ENCODE assay signal across 18 cellular contexts in the genomic region with DNA sequence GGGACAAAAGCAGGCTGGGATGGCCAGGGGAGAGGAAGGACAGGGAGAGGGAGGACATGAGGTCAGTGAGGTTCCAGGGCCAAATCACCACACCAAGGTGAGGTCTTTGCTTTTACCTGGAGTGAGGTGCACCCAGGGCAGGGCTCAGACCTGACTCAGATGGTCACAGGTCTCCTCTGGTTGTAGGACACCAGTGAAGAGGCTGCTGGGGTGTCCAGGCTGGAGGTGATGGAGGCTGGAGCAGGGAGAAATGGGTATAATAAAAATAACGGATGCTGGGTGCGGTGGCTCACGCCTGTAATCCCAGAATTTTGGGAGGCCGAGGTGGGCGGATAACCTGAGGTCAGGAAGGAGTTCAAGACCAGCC. TPM values are rescaled to one million over a fixed set of nuclear protein-coding genes. Genes with fewer than 3 reads are reported as not detected.
DNase-seq lines count a peak whose midpoint lies in the region; ATAC-seq, FAIRE-seq and TF ChIP-seq lines count a peak whose summit lies in the region.
"Had no signal": no experiment of that assay in that cellular context is flagged by ENCODE, and none has a peak within 500 bp of the region (broad histone marks: within the 10 kb centered on the region; RNA-seq: fewer than 3 reads in every experiment).

No MANE protein-coding gene starts in this region.

- CTCF ChIA-PET in naive thymus-derived CD4-positive, alpha-beta T cell (lab: Charles Lee): interaction anchor here (1.4 to 8.6 kb wide), 2 partner anchors 36 to 38 kb away, joined by 3 to 138 read pairs; no protein-coding TSS in a partner anchor

- POLR2A ChIA-PET in naive thymus-derived CD4-positive, alpha-beta T cell (lab: Charles Lee): interaction anchor here (0.8 to 3.3 kb wide), 5 partner anchors 22 to 40 kb away, joined by 3 to 16 read pairs (median 5); no protein-coding TSS in a partner anchor

- H3K27ac Mint-ChIP-seq in activated naive CD8-positive, alpha-beta T cell treated with anti-CD3 and anti-CD28 coated beads for 36 hours: peak overlapping the region; percentile 46
- H3K27ac Mint-ChIP-seq in naive thymus-derived CD4-positive, alpha-beta T cell: peak overlapping the region; percentile 11 to 93 (median 75)
- H3K27ac Mint-ChIP-seq: activated CD4-positive, alpha-beta T cell treated with anti-CD3 and anti-CD28 coated beads, Interleukin-2, amount 10 ng/mL, durations not matched to agents 7 days and 5 days; T-helper 2 cell treated with Interferon-gamma antibody and Interleukin-4, amounts not matched to agents 5 μg/mL and 100 μg/mL, for 36 hours had no signal

- WGBS in right cardiac atrium: 98% methylated on average over 5 of the region's 5 CpGs
- WGBS in upper lobe of left lung, 2 donors: 83 to 98% methylated on average over 5 of the region's 5 CpGs
- 88% methylated on average over 5 of the region's 5 CpGs for WGBS in suprapubic skin

- H3K9me3 Mint-ChIP-seq in activated naive CD8-positive, alpha-beta T cell treated with anti-CD3 and anti-CD28 coated beads for 36 hours: no peaks in the 10 kb centered on the region
- H3K9me3 Mint-ChIP-seq in naive thymus-derived CD4-positive, alpha-beta T cell: peaks cover 0 to 3% (median 0%) of the 10 kb centered on the region in 11 donors
- H3K9me3 Mint-ChIP-seq: activated CD4-positive, alpha-beta T cell treated with anti-CD3 and anti-CD28 coated beads, Interleukin-2, amount 10 ng/mL, durations not matched to agents 7 days and 5 days; nephron; T-helper 2 cell treated with Interferon-gamma antibody and Interleukin-4, amounts not matched to agents 5 μg/mL and 100 μg/mL, for 36 hours had no signal

- H3K36me3 ChIP-seq in naive thymus-derived CD4-positive, alpha-beta T cell (ENCODE audit: control insufficient read depth in 2 of 3, insufficient read depth in 3 of 3, low read length in 3 of 3): peaks cover 0 to 66% (median 12%) of the 10 kb centered on the region in 3 experiments
- peaks cover 11 to 53% (median 29%) of the 10 kb centered on the region in 4 donors for H3K36me3 ChIP-seq in upper lobe of left lung
- peaks cover 39% of the 10 kb centered on the region for H3K36me3 ChIP-seq in suprapubic skin

- ATAC-seq in Right ventricle myocardium superior (ENCODE audit: poor library complexity) (no peak), right cardiac atrium (no peak), upper lobe of left lung (ENCODE audit: low FRiP score in 2 of 2) (no peak)
- ATAC-seq in naive thymus-derived CD4-positive, alpha-beta T cell: no peak

- H3K27ac ChIP-seq in right cardiac atrium (ENCODE audit: low read length) (no peak overlapping the region), upper lobe of left lung (peak overlapping the region; percentile 79 to 99 (median 85)), suprapubic skin (no peak overlapping the region)
- peak overlapping the region; percentile 56 for H3K27ac ChIP-seq in naive thymus-derived CD4-positive, alpha-beta T cell (ENCODE audit: low read depth, low read length)

- no peak overlapping the region for H3K4me3 ChIP-seq in right cardiac atrium (ENCODE audit: low read length)
- H3K4me3 ChIP-seq in naive thymus-derived CD4-positive, alpha-beta T cell (ENCODE audit: low read length): no peak overlapping the region
- no peak overlapping the region for H3K4me3 ChIP-seq in upper lobe of left lung
- H3K4me3 ChIP-seq in suprapubic skin: no peak overlapping the region

- no peak for TF ChIP-seq EP300 in upper lobe of left lung (IDR thresholded peaks at IDR 0.05)
- TF ChIP-seq EP300 in suprapubic skin (IDR thresholded peaks at IDR 0.05): no peak

- H3K4me3 Mint-ChIP-seq in activated naive CD8-positive, alpha-beta T cell treated with anti-CD3 and anti-CD28 coated beads for 36 hours: no peak overlapping the region
- peak overlapping the region in 1 of 10 donors; percentile 69 for H3K4me3 Mint-ChIP-seq in naive thymus-derived CD4-positive, alpha-beta T cell
- H3K4me3 Mint-ChIP-seq: activated CD4-positive, alpha-beta T cell treated with anti-CD3 and anti-CD28 coated beads, Interleukin-2, amount 10 ng/mL, durations not matched to agents 7 days and 5 days; nephron; T-helper 2 cell treated with Interferon-gamma antibody and Interleukin-4, amounts not matched to agents 5 μg/mL and 100 μg/mL, for 36 hours had no signal

- no peaks in the 10 kb centered on the region for H3K27me3 Mint-ChIP-seq in activated naive CD8-positive, alpha-beta T cell treated with anti-CD3 and anti-CD28 coated beads for 36 hours
- H3K27me3 Mint-ChIP-seq in naive thymus-derived CD4-positive, alpha-beta T cell: no peaks in the 10 kb centered on the region
- H3K27me3 Mint-ChIP-seq: activated CD4-positive, alpha-beta T cell treated with anti-CD3 and anti-CD28 coated beads, Interleukin-2, amount 10 ng/mL, durations not matched to agents 7 days and 5 days had no signal

- TF ChIP-seq POLR2A in upper lobe of left lung (IDR thresholded peaks at IDR 0.05) (no peak), suprapubic skin (IDR thresholded peaks at IDR 0.05) (no peak)

- no peaks in the 10 kb centered on the region for H3K9me3 ChIP-seq in right cardiac atrium (ENCODE audit: control insufficient read depth, low read length)
- no peaks in the 10 kb centered on the region for H3K9me3 ChIP-seq in naive thymus-derived CD4-positive, alpha-beta T cell (ENCODE audit: control insufficient read depth in 2 of 3, low read length in 3 of 3)
- H3K9me3 ChIP-seq in upper lobe of left lung: no peaks in the 10 kb centered on the region
- H3K9me3 ChIP-seq in suprapubic skin: no peaks in the 10 kb centered on the region

- DNase-seq in Right ventricle myocardium superior (peak; percentile 14), right cardiac atrium (no peak), upper lobe of left lung (no peak), suprapubic skin (ENCODE audit: low spot score in 2 of 2) (no peak), ecto neural progenitor cell (ENCODE audit: low spot score) (no peak), HTR-8/SVneo (ENCODE audit: insufficient read length, low spot score) (no peak)
- DNase-seq in activated naive CD8-positive, alpha-beta T cell treated with anti-CD3 and anti-CD28 coated beads for 36 hours: no peak
- no peak for DNase-seq in naive thymus-derived CD4-positive, alpha-beta T cell
- DNase-seq: activated CD4-positive, alpha-beta T cell treated with anti-CD3 and anti-CD28 coated beads, Interleukin-2, amount 10 ng/mL, durations not matched to agents 7 days and 5 days; activated effector memory CD4-positive, alpha-beta T cell treated with Interleukin-2 at 50 U/mL for 16 hours; DMS79 treated with DMSO at 0.1 percent for 48 hours; hypothalamus; NCI-H2081; NCI-H774 had no signal

- no peak for TF ChIP-seq CTCF in upper lobe of left lung (IDR thresholded peaks at IDR 0.05)
- TF ChIP-seq CTCF in suprapubic skin (IDR thresholded peaks at IDR 0.05): no peak

- intact Hi-C loops in Right ventricle myocardium superior (cut with DNase I): no loop called here
- intact Hi-C loops in right cardiac atrium (cut with DNase I): no loop called here
- intact Hi-C loops in naive thymus-derived CD4-positive, alpha-beta T cell (cut with micrococcal nuclease): loop anchor here in 1 of 2 donors (10.0 kb wide), 1 partner anchor 272 kb away; the partner anchor contains the start of gene ZNF181

- FAIRE-seq in HTR-8/SVneo (lab: Jason Lieb, UNC): no peak
- FAIRE-seq: small intestine had no signal

- peaks cover 44% of the 10 kb centered on the region for H3K36me3 Mint-ChIP-seq in activated naive CD8-positive, alpha-beta T cell treated with anti-CD3 and anti-CD28 coated beads for 36 hours
- peaks cover 4 to 40% (median 23%) of the 10 kb centered on the region in 5 donors for H3K36me3 Mint-ChIP-seq in naive thymus-derived CD4-positive, alpha-beta T cell

- peaks cover 48% of the 10 kb centered on the region for H3K4me1 Mint-ChIP-seq in activated naive CD8-positive, alpha-beta T cell treated with anti-CD3 and anti-CD28 coated beads for 36 hours
- H3K4me1 Mint-ChIP-seq in naive thymus-derived CD4-positive, alpha-beta T cell: peaks cover 39 to 79% (median 66%) of the 10 kb centered on the region in 7 donors

- H3K4me1 ChIP-seq in right cardiac atrium (ENCODE audit: control insufficient read depth, insufficient read depth, low read length) (peaks cover 7% of the 10 kb centered on the region), upper lobe of left lung (peaks cover 67 to 99% (median 88%) of the 10 kb centered on the region in 4 donors), suprapubic skin (peaks cover 21% of the 10 kb centered on the region)
- peaks cover 39 to 40% of the 10 kb centered on the region in 2 donors for H3K4me1 ChIP-seq in naive thymus-derived CD4-positive, alpha-beta T cell (ENCODE audit: control insufficient read depth in 2 of 2, insufficient read depth in 2 of 2, low read length in 2 of 2)

- H3K27me3 ChIP-seq in right cardiac atrium (ENCODE audit: control insufficient read depth, insufficient read depth) (no peaks in the 10 kb centered on the region), upper lobe of left lung (no peaks in the 10 kb centered on the region), suprapubic skin (no peaks in the 10 kb centered on the region)
- H3K27me3 ChIP-seq in naive thymus-derived CD4-positive, alpha-beta T cell (ENCODE audit: control insufficient read depth in 2 of 2, insufficient read depth in 2 of 2, low read length in 2 of 2): no peaks in the 10 kb centered on the region

RNA-seq across cellular contexts. Expression of gene GRAMD1A, which starts 6.9 kb away (rescaled TPM):
- total RNA-seq in Right ventricle myocardium superior: 25.5 TPM
- total RNA-seq in right cardiac atrium: 10 to 100 TPM; 27.9 to 37.4 (median 32.7) TPM
- polyA plus RNA-seq in right cardiac atrium: 32.0 TPM
- 100 to 1,000 TPM; 135 to 140 TPM for total RNA-seq in activated naive CD8-positive, alpha-beta T cell treated with anti-CD3 and anti-CD28 coated beads for 36 hours
- 100 to 1,000 TPM in 4 of 5 experiments, 10 to 100 TPM in 1; 90.1 to 286 (median 253) TPM for total RNA-seq in naive thymus-derived CD4-positive, alpha-beta T cell
- 10 to 100 TPM; 33.6 to 74.9 TPM for polyA plus RNA-seq in naive thymus-derived CD4-positive, alpha-beta T cell
- 100 to 1,000 TPM in 4 of 6 donors, 10 to 100 TPM in 2; 85.1 to 206 (median 119) TPM for total RNA-seq in upper lobe of left lung
- 10 to 100 TPM; 16.3 to 38.7 (median 20.8) TPM for total RNA-seq in suprapubic skin

RNA-seq across cellular contexts. Expression of gene SCN1B, which starts 23.3 kb away (rescaled TPM):
- total RNA-seq in Right ventricle myocardium superior (48.2 TPM), right cardiac atrium (100 to 1,000 TPM in 1 of 4 donors, 10 to 100 TPM in 3; 74.3 to 134 (median 87.1) TPM), upper lobe of left lung (10 to 100 TPM in 1 of 6 donors, 1 to 10 TPM in 5; 2.9 to 13.1 (median 6.9) TPM), suprapubic skin (1 to 10 TPM; 1.4 to 4.3 (median 2.9) TPM)
- polyA plus RNA-seq in right cardiac atrium: 89.1 TPM
- total RNA-seq in activated naive CD8-positive, alpha-beta T cell treated with anti-CD3 and anti-CD28 coated beads for 36 hours: under 1 TPM; 0.45 to 0.98 TPM
- 1 to 10 TPM in 4 of 5 experiments, under 1 TPM in 1; 0.48 to 1.9 (median 1.8) TPM for total RNA-seq in naive thymus-derived CD4-positive, alpha-beta T cell
- polyA plus RNA-seq in naive thymus-derived CD4-positive, alpha-beta T cell: under 1 TPM in 1 of 2 donors, not detected in 1; 0.23 TPM

RNA-seq across cellular contexts. Expression of gene HPN, which starts 34.5 kb away (rescaled TPM):
- total RNA-seq in Right ventricle myocardium superior (5.6 TPM), right cardiac atrium (1 to 10 TPM; 3.9 to 7.0 (median 5.0) TPM), upper lobe of left lung (10 to 100 TPM; 15.9 to 54.5 (median 41.1) TPM), suprapubic skin (1 to 10 TPM in 1 of 4 donors, under 1 TPM in 2, not detected in 1; 0.26 to 1.7 (median 0.56) TPM)
- 1.5 TPM for polyA plus RNA-seq in right cardiac atrium
- total RNA-seq in activated naive CD8-positive, alpha-beta T cell treated with anti-CD3 and anti-CD28 coated beads for 36 hours: under 1 TPM in 1 of 2 experiments, not detected in 1; 0.31 TPM
- not detected for total RNA-seq in naive thymus-derived CD4-positive, alpha-beta T cell
- polyA plus RNA-seq in naive thymus-derived CD4-positive, alpha-beta T cell: not detected
- total RNA-seq: activated CD4-positive, alpha-beta T cell treated with anti-CD3 and anti-CD28 coated beads, Interleukin-2, amount 10 ng/mL, durations not matched to agents 7 days and 5 days; esophagus mucosa had no signal

RNA-seq across cellular contexts. Expression of gene ZNF792, which starts 43.0 kb away (rescaled TPM):
- total RNA-seq in Right ventricle myocardium superior (3.3 TPM), right cardiac atrium (1 to 10 TPM; 3.3 to 5.1 (median 4.3) TPM), upper lobe of left lung (10 to 100 TPM in 3 of 6 donors, 1 to 10 TPM in 3; 8.3 to 14.5 (median 9.8) TPM), suprapubic skin (1 to 10 TPM; 2.5 to 6.5 (median 3.7) TPM)
- 1.1 TPM for polyA plus RNA-seq in right cardiac atrium
- 1 to 10 TPM; 3.4 to 4.6 TPM for total RNA-seq in activated naive CD8-positive, alpha-beta T cell treated with anti-CD3 and anti-CD28 coated beads for 36 hours
- 10 to 100 TPM; 11.0 to 33.9 (median 14.7) TPM for total RNA-seq in naive thymus-derived CD4-positive, alpha-beta T cell
- 10 to 100 TPM; 18.3 to 23.5 TPM for polyA plus RNA-seq in naive thymus-derived CD4-positive, alpha-beta T cell

Comparison
In these comparisons a context has a peak if more than half of its experiments do, and no peak if none do; other contexts are left out.
1. H3K27ac ChIP-seq: peak in naive thymus-derived CD4-positive, alpha-beta T cell (single experiment) and upper lobe of left lung (4 of 4); none in right cardiac atrium (single experiment) and suprapubic skin (single experiment).